In the genomic region with DNA sequence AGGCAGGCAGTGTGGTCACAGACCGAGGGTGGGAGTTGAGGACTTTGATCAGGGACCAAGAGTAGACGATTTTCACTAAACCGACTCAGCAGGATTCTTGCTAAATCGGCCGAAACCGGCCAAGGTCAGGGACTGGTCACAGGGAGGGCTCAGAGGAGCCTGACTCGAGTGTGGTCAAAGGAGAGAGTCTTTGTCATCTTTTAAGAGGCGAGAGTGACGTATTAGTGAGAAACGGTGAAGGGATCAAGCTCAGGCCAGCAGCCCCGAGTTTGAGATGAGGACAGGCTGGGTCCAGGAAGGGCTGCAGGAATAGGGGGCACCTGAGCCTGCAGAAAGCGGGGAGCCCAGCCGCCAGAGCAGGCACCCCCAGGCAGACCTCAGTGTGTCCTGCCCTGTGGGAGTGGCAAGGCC, we compare ENCODE assay signal across 11 cellular contexts. TPM values are rescaled to one million over a fixed set of nuclear protein-coding genes. Genes with fewer than 3 reads are reported as not detected.
DNase-seq lines count a peak whose midpoint lies in the region; ATAC-seq and TF ChIP-seq lines count a peak whose summit lies in the region.
"Had no signal": no experiment of that assay in that cellular context is flagged by ENCODE, and none has a peak within 500 bp of the region (broad histone marks: within the 10 kb centered on the region; RNA-seq: fewer than 3 reads in every experiment).

No MANE protein-coding gene starts in this region.

- H3K27ac ChIP-seq in mammary epithelial cell (ENCODE audit: insufficient read depth, low read depth, low read length) (no peak overlapping the region), upper lobe of left lung (peak overlapping the region in 3 of 4 donors; percentile 92 to 98 (median 94))

- no peak overlapping the region for H3K9ac ChIP-seq in mammary epithelial cell (ENCODE audit: insufficient read depth, low read length)
- peak overlapping the region; percentile 90 for H3K9ac ChIP-seq in adipocyte (ENCODE audit: low read length)

- peaks cover 14% of the 10 kb centered on the region for H3K36me3 Mint-ChIP-seq in MCF 10A (ENCODE audit: insufficient read depth, unreplicated experiment)
- H3K36me3 Mint-ChIP-seq in natural killer cell treated with Interleukin-12 subunit alpha and Interleukin-12 subunit beta and Interleukin-15 and Interleukin-18, amount 100 ng/mL, for 72 hours = no peaks in the 10 kb centered on the region

- H3K4me3 ChIP-seq in mammary epithelial cell (replicated peaks in 1 of 3; ENCODE audit: insufficient read depth in 1 of 3, low read depth in 2 of 3, low read length in 3 of 3) (no peak overlapping the region), adipocyte (ENCODE audit: low read length) (no peak overlapping the region), upper lobe of left lung (peak overlapping the region in 2 of 4 donors; percentile 57 to 71)

- intact Hi-C loops in MCF 10A (cut with micrococcal nuclease) (no loop called here), mammary epithelial cell (cut with micrococcal nuclease) (no loop called here)

- dilution Hi-C loops in mammary epithelial cell (cut with HindIII; ENCODE audit: low sequenced_read_pairs) = loop anchor here (5.0 kb wide), 1 partner anchor 61 kb away; no protein-coding TSS in a partner anchor

- no peak for DNase-seq in MCF 10A (ENCODE audit: unreplicated experiment)
- DNase-seq in mammary epithelial cell = no peak
- no peak for DNase-seq in adipocyte (ENCODE audit: low read depth)
- DNase-seq in natural killer cell treated with Interleukin-12 subunit alpha and Interleukin-12 subunit beta and Interleukin-15 and Interleukin-18, amount 100 ng/mL, for 72 hours (ENCODE audit: low spot score) = no peak
- DNase-seq in upper lobe of left lung = peak; percentile 48 to 56
- DNase-seq in DMS 273 treated with DMSO at 0.1 percent for 48 hours (lab: John Stamatoyannopoulos, UW) = no peak
- DNase-seq in NCI-H1930 (lab: John Stamatoyannopoulos, UW) = no peak
- DNase-seq in NK-92 treated with Interleukin-12 subunit alpha and Interleukin-12 subunit beta, amount 100 ng/mL, for 24 hours (lab: John Stamatoyannopoulos, UW) = no peak
- DNase-seq: BE2C, Kasumi-1, RPMI8226 had no signal

- no peaks in the 10 kb centered on the region for H3K27me3 ChIP-seq in mammary epithelial cell (ENCODE audit: insufficient read depth, low read length)
- no peaks in the 10 kb centered on the region for H3K27me3 ChIP-seq in adipocyte (replicated peaks; ENCODE audit: control insufficient read depth, insufficient read depth, low read length)
- H3K27me3 ChIP-seq in upper lobe of left lung = no peaks in the 10 kb centered on the region
- H3K27me3 ChIP-seq: BE2C had no signal

- BruUV-seq in MCF 10A (replicated peaks; lab: Mats Ljungman, UMichigan) = no TSS peak
- BruUV-seq in mammary epithelial cell (replicated peaks; lab: Mats Ljungman, UMichigan) = no TSS peak

- peak overlapping the region; percentile 92 for H3K4me3 Mint-ChIP-seq in MCF 10A (ENCODE audit: unreplicated experiment)
- H3K4me3 Mint-ChIP-seq in natural killer cell treated with Interleukin-12 subunit alpha and Interleukin-12 subunit beta and Interleukin-15 and Interleukin-18, amount 100 ng/mL, for 72 hours = peak overlapping the region; percentile 84

- in situ Hi-C loops in mammary epithelial cell (cut with MboI; ENCODE audit: low sequenced_read_pairs in 2 of 2) = no loop called here

- CTCF ChIA-PET in MCF 10A (lab: Yijun Ruan, JAX) (no interaction called here), mammary epithelial cell (lab: Charles Lee; ENCODE audit: low non-redundant PET) (no interaction called here)

- POLR2A ChIA-PET in MCF 10A (lab: Yijun Ruan, JAX) = interaction anchor here (0.6 to 3.0 kb wide), 2 partner anchors 37 to 41 kb away, joined by 4 to 13 read pairs; partner anchors contain the start of gene FAM20C

- H3K79me2 ChIP-seq in mammary epithelial cell (ENCODE audit: insufficient read depth, low read length) = no peaks in the 10 kb centered on the region

- TF ChIP-seq CTCF in MCF 10A (IDR thresholded peaks at IDR 0.05; ENCODE audit: unreplicated experiment) = no peak
- no peak for TF ChIP-seq CTCF in mammary epithelial cell (conservative IDR thresholded peaks at IDR 0.05 in 1 of 2, IDR thresholded peaks at IDR 0.05 in 1 of 2; ENCODE audit: extremely low read depth in 1 of 2, insufficient read depth in 1 of 2, low read depth in 1 of 2, low read length in 2 of 2)
- TF ChIP-seq CTCF in upper lobe of left lung (IDR thresholded peaks at IDR 0.05) = no peak

- TF ChIP-seq POLR2A in upper lobe of left lung (IDR thresholded peaks at IDR 0.05) = no peak

- H3K4me2 ChIP-seq in mammary epithelial cell (ENCODE audit: insufficient read depth, low read depth, low read length) = no peak overlapping the region

- ATAC-seq in natural killer cell treated with Interleukin-12 subunit alpha and Interleukin-12 subunit beta and Interleukin-15 and Interleukin-18, amount 100 ng/mL, for 72 hours = no peak
- no peak for ATAC-seq in upper lobe of left lung (ENCODE audit: low FRiP score in 2 of 2)

- no peaks in the 10 kb centered on the region for H4K20me1 ChIP-seq in mammary epithelial cell (ENCODE audit: insufficient read depth, low read length)

- no peaks in the 10 kb centered on the region for H3K27me3 Mint-ChIP-seq in MCF 10A (ENCODE audit: insufficient read depth, unreplicated experiment)
- no peaks in the 10 kb centered on the region for H3K27me3 Mint-ChIP-seq in natural killer cell treated with Interleukin-12 subunit alpha and Interleukin-12 subunit beta and Interleukin-15 and Interleukin-18, amount 100 ng/mL, for 72 hours

- TF ChIP-seq EP300 in upper lobe of left lung (IDR thresholded peaks at IDR 0.05) = no peak

- 91% methylated on average over 11 of the region's 13 CpGs for WGBS in mammary epithelial cell (ENCODE audit: low coverage, missing lambda C conversion rate)
- 64 to 70% methylated on average over 11 to 13 of the region's 13 CpGs for WGBS in upper lobe of left lung, 2 donors

- H3K27ac Mint-ChIP-seq in MCF 10A (ENCODE audit: low read depth, unreplicated experiment) = peak overlapping the region; percentile 99
- H3K27ac Mint-ChIP-seq in natural killer cell treated with Interleukin-12 subunit alpha and Interleukin-12 subunit beta and Interleukin-15 and Interleukin-18, amount 100 ng/mL, for 72 hours = peak overlapping the region; percentile 90 to 98

- H3K4me1 Mint-ChIP-seq in MCF 10A (ENCODE audit: insufficient read depth, unreplicated experiment) = peaks cover 9% of the 10 kb centered on the region
- H3K4me1 Mint-ChIP-seq in natural killer cell treated with Interleukin-12 subunit alpha and Interleukin-12 subunit beta and Interleukin-15 and Interleukin-18, amount 100 ng/mL, for 72 hours (ENCODE audit: low read depth in 2 of 2) = peaks cover 11 to 17% of the 10 kb centered on the region in 2 donors

- H3K9me3 ChIP-seq in mammary epithelial cell (replicated peaks; ENCODE audit: insufficient read depth, low read length) (no peaks in the 10 kb centered on the region), adipocyte (ENCODE audit: control insufficient read depth, low read length) (no peaks in the 10 kb centered on the region), upper lobe of left lung (no peaks in the 10 kb centered on the region)
- H3K9me3 ChIP-seq: BE2C had no signal

- H2AFZ ChIP-seq in mammary epithelial cell (ENCODE audit: low read depth, low read length) = no peak overlapping the region

- no peaks in the 10 kb centered on the region for H3K36me3 ChIP-seq in mammary epithelial cell (ENCODE audit: insufficient read depth, low read length)
- no peaks in the 10 kb centered on the region for H3K36me3 ChIP-seq in adipocyte (ENCODE audit: control insufficient read depth, insufficient read depth, low read length, severe bottlenecking)
- no peaks in the 10 kb centered on the region for H3K36me3 ChIP-seq in upper lobe of left lung
- H3K36me3 ChIP-seq: BE2C had no signal

- H3K9me3 Mint-ChIP-seq in MCF 10A (ENCODE audit: unreplicated experiment) = no peaks in the 10 kb centered on the region
- H3K9me3 Mint-ChIP-seq in natural killer cell treated with Interleukin-12 subunit alpha and Interleukin-12 subunit beta and Interleukin-15 and Interleukin-18, amount 100 ng/mL, for 72 hours = no peaks in the 10 kb centered on the region

- H3K4me1 ChIP-seq in mammary epithelial cell (ENCODE audit: insufficient read depth, low read length) = peaks cover 10% of the 10 kb centered on the region
- H3K4me1 ChIP-seq in adipocyte (ENCODE audit: control insufficient read depth, insufficient read depth, low read length) = peaks cover 27% of the 10 kb centered on the region
- peaks cover 9 to 21% (median 14%) of the 10 kb centered on the region in 4 donors for H3K4me1 ChIP-seq in upper lobe of left lung
- H3K4me1 ChIP-seq: BE2C had no signal

RNA-seq across cellular contexts. Expression of gene FAM20C, which starts 41.6 kb away (rescaled TPM):
- total RNA-seq in MCF 10A (2022) = 8.8 and 14.2 TPM in 2 replicates
- 10 to 100 TPM; 37.0 to 48.5 TPM for total RNA-seq in mammary epithelial cell
- polyA plus RNA-seq in mammary epithelial cell = 30.6 TPM
- polyA minus RNA-seq in mammary epithelial cell = 6.7 TPM
- under 1 TPM; 0.62 to 0.98 TPM for total RNA-seq in natural killer cell treated with Interleukin-12 subunit alpha and Interleukin-12 subunit beta and Interleukin-15 and Interleukin-18, amount 100 ng/mL, for 72 hours
- total RNA-seq in upper lobe of left lung = 10 to 100 TPM; 17.7 to 53.7 (median 46.8) TPM

Comparison
In these comparisons a context has a peak if more than half of its experiments do, and no peak if none do; other contexts are left out.
1. DNase-seq: peak in upper lobe of left lung (2 of 2); none in MCF 10A (single experiment), mammary epithelial cell (single experiment), adipocyte (single experiment), natural killer cell treated with Interleukin-12 subunit alpha and Interleukin-12 subunit beta and Interleukin-15 and Interleukin-18, amount 100 ng/mL, for 72 hours (single experiment), DMS 273 treated with DMSO at 0.1 percent for 48 hours (single experiment), NCI-H1930 (0 of 2) and NK-92 treated with Interleukin-12 subunit alpha and Interleukin-12 subunit beta, amount 100 ng/mL, for 24 hours (single experiment).